In the genomic region with DNA sequence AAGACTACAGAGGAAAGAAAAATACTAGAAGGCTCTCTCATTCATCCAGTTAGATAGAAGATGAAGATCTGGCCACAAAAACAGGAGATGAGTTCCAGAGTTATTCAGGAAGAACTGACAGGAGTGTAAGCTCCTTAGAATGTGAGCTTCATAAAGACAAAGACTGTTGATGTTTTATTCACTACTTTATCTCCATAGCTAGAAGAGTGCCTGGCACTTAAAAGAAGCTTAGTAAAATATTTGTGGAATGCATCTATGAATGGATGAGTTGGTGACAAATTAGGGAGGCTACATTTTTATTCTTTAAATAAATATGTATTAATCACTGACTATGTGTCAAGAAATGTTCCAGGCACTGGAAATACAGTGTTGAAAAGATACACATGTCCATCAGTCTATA, we compare ENCODE assay signal across 26 cellular contexts. TPM values are rescaled to one million over a fixed set of nuclear protein-coding genes. Genes with fewer than 3 reads are reported as not detected.
"Had no signal": no experiment of that assay in that cellular context is flagged by ENCODE, and none has a peak within 500 bp of the region (broad histone marks: within the 10 kb centered on the region; RNA-seq: fewer than 3 reads in every experiment).

No MANE protein-coding gene starts in this region.

- H3K4me3 ChIP-seq: MG63, SJCRH30 had no signal

- H3K27ac ChIP-seq: RWPE1, SJCRH30 had no signal

- DNase-seq: KBM-7, MG63, NCI-H1092, NCI-H1105 treated with DMSO at 0.1 percent for 48 hours, NCI-H1417 treated with DMSO at 0.1 percent for 48 hours, NCI-H146, NCI-H1694 treated with DMSO at 0.1 percent for 48 hours, NCI-H1930, NCI-H2081, NCI-H2107, NCI-H2227 treated with DMSO at 0.1 percent for 48 hours, NCI-H446, NCI-H510A, NCI-H524 treated with DMSO at 0.1 percent for 48 hours, NCI-H69, NCI-H774, PC-3, SHP77 treated with DMSO at 0.1 percent for 48 hours, SJCRH30 had no signal

- H3K36me3 ChIP-seq: MG63, SJCRH30 had no signal

- ATAC-seq: Panc1, PC-3, Right ventricle myocardium inferior, SK-N-SH treated with all-trans-retinoic acid at 6 μM for 48 hours had no signal

- H3K4me1 ChIP-seq: SJCRH30 had no signal

- H3K27me3 ChIP-seq: MG63, SJCRH30 had no signal

- H3K9me3 ChIP-seq: MG63, SJCRH30 had no signal

RNA-seq across cellular contexts. Expression of gene CLDN17, which starts 13.8 kb away (rescaled TPM):
- total RNA-seq: HT-29, LHCN-M2, OCI-LY7, PC-3, Right ventricle myocardium inferior, SJCRH30 had no signal
